In the genomic region with DNA sequence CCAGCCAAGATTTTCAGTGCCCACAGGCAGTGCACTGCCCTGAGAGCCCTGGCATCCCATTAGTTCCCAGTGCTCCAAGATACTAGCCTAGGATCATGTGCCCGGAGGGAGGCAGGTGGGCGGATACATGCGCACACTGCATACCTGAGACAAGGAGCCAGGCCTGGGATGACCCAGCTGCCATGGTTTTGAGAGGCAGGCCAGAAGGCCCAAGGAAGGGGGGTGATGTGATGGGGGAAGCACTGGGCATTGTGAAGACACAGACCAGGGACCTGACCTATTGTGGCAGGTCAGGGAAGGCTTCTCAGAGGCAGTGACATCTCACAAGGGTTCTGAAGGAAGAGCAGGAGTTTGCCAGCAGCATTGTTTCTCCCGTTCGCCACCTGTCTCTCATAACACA, we compare ENCODE assay signal across 8 cellular contexts. TPM values are rescaled to one million over a fixed set of nuclear protein-coding genes. Genes with fewer than 3 reads are reported as not detected.
DNase-seq lines count a peak whose midpoint lies in the region; ATAC-seq, FAIRE-seq and TF ChIP-seq lines count a peak whose summit lies in the region.

No MANE protein-coding gene starts in this region.

- intact Hi-C loops in mammary epithelial cell (cut with micrococcal nuclease): loop anchor here (5.0 kb wide), 1 partner anchor 214 kb away; the partner anchor contains the start of gene CDCA8

- CTCF ChIA-PET in mammary epithelial cell (lab: Charles Lee; ENCODE audit: low non-redundant PET): no interaction called here

- H3K9me3 ChIP-seq in BLaER1 treated with 17β-estradiol and CSF1 and Interleukin-3, amounts not matched to agents 10 nM and 100 nM (replicated peaks in 1 of 11): no peaks in the 10 kb centered on the region
- H3K9me3 ChIP-seq in MM.1S (replicated peaks; ENCODE audit: insufficient read depth, low read length) (no peaks in the 10 kb centered on the region), mammary epithelial cell (replicated peaks; ENCODE audit: insufficient read depth, low read length) (no peaks in the 10 kb centered on the region), mucosa of stomach (ENCODE audit: control insufficient read depth, low read length) (no peaks in the 10 kb centered on the region)

- no peak for TF ChIP-seq CTCF in MM.1S (IDR thresholded peaks at IDR 0.05; ENCODE audit: low read length)
- no peak for TF ChIP-seq CTCF in mammary epithelial cell (conservative IDR thresholded peaks at IDR 0.05 in 1 of 2, IDR thresholded peaks at IDR 0.05 in 1 of 2; ENCODE audit: extremely low read depth in 1 of 2, insufficient read depth in 1 of 2, low read depth in 1 of 2, low read length in 2 of 2)
- no peak for TF ChIP-seq CTCF in D721Med (IDR thresholded peaks at IDR 0.05; ENCODE audit: insufficient read depth, missing control alignments)

- peaks cover 0 to 5% (median 0%) of the 10 kb centered on the region in 11 experiments; a peak in 2 of 22 replicates for H3K27me3 ChIP-seq in BLaER1 treated with 17β-estradiol and CSF1 and Interleukin-3, amounts not matched to agents 10 nM and 100 nM
- no peaks in the 10 kb centered on the region for H3K27me3 ChIP-seq in MM.1S (replicated peaks; ENCODE audit: insufficient read depth, low read length)
- no peaks in the 10 kb centered on the region for H3K27me3 ChIP-seq in mammary epithelial cell (ENCODE audit: insufficient read depth, low read length)
- no peaks in the 10 kb centered on the region for H3K27me3 ChIP-seq in mucosa of stomach (ENCODE audit: control insufficient read depth, insufficient read depth, low read length)

- dilution Hi-C loops in mammary epithelial cell (cut with HindIII; ENCODE audit: low sequenced_read_pairs): no loop called here

- no peak overlapping the region for H2AFZ ChIP-seq in MM.1S (ENCODE audit: low read length)
- no peak overlapping the region for H2AFZ ChIP-seq in mammary epithelial cell (ENCODE audit: low read depth, low read length)

- no TSS peak for BruUV-seq in mammary epithelial cell (replicated peaks; lab: Mats Ljungman, UMichigan)

- H3K4me3 ChIP-seq in BLaER1 treated with 17β-estradiol and CSF1 and Interleukin-3, amounts not matched to agents 10 nM and 100 nM: peak overlapping the region; percentile 81 to 96 (median 86)
- H3K4me3 ChIP-seq in MM.1S (ENCODE audit: low read length) (peak overlapping the region; percentile 99), mammary epithelial cell (replicated peaks in 1 of 3; ENCODE audit: insufficient read depth in 1 of 3, low read depth in 2 of 3, low read length in 3 of 3) (peak overlapping the region; percentile 84 to 87 (median 85)), mucosa of stomach (ENCODE audit: low read length) (peak overlapping the region; percentile 98)

- H3K79me2 ChIP-seq in MM.1S (ENCODE audit: low read length) (peaks cover 85% of the 10 kb centered on the region), mammary epithelial cell (ENCODE audit: insufficient read depth, low read length) (peaks cover 92% of the 10 kb centered on the region)

- peaks cover 52 to 76% (median 66%) of the 10 kb centered on the region in 11 experiments for H3K36me3 ChIP-seq in BLaER1 treated with 17β-estradiol and CSF1 and Interleukin-3, amounts not matched to agents 10 nM and 100 nM
- H3K36me3 ChIP-seq in MM.1S (replicated peaks; ENCODE audit: insufficient read depth, low read length) (peaks cover 21% of the 10 kb centered on the region), mammary epithelial cell (ENCODE audit: insufficient read depth, low read length) (peaks cover 19% of the 10 kb centered on the region), mucosa of stomach (ENCODE audit: control insufficient read depth, insufficient read depth, low read length) (peaks cover 46% of the 10 kb centered on the region)

- peak overlapping the region; percentile 60 to 98 (median 93) for H3K27ac ChIP-seq in BLaER1 treated with 17β-estradiol and CSF1 and Interleukin-3, amounts not matched to agents 10 nM and 100 nM
- H3K27ac ChIP-seq in MM.1S (ENCODE audit: low read length) (peak overlapping the region; percentile 87; the same call in 1 of the 2 replicates), mammary epithelial cell (ENCODE audit: insufficient read depth, low read depth, low read length) (peak overlapping the region; percentile 96)

- no peak for FAIRE-seq in D721Med (lab: Jason Lieb, UNC)

- peaks cover 67 to 91% (median 85%) of the 10 kb centered on the region in 10 experiments for H3K4me1 ChIP-seq in BLaER1 treated with 17β-estradiol and CSF1 and Interleukin-3, amounts not matched to agents 10 nM and 100 nM
- H3K4me1 ChIP-seq in MM.1S (ENCODE audit: low read length) (peaks cover 27% of the 10 kb centered on the region), mammary epithelial cell (ENCODE audit: insufficient read depth, low read length) (peaks cover 58% of the 10 kb centered on the region), mucosa of stomach (ENCODE audit: control insufficient read depth, insufficient read depth, low read length) (peaks cover 68% of the 10 kb centered on the region)

- ATAC-seq in GM21515 (IDR thresholded peaks at IDR 0.05; ENCODE audit: unreplicated experiment): no peak

- peak overlapping the region; percentile 84 to 95 (median 92) for H3K9ac ChIP-seq in BLaER1 treated with 17β-estradiol and CSF1 and Interleukin-3, amounts not matched to agents 10 nM and 100 nM
- H3K9ac ChIP-seq in MM.1S (ENCODE audit: low read length): peak overlapping the region; percentile 93
- peak overlapping the region; percentile 94 for H3K9ac ChIP-seq in mammary epithelial cell (ENCODE audit: insufficient read depth, low read length)
- H3K9ac ChIP-seq in mucosa of stomach (ENCODE audit: low read length): peak overlapping the region; percentile 99

- DNase-seq in MM.1S (no peak), mammary epithelial cell (peak; percentile 61), HuH-7.5 (ENCODE audit: low spot score) (no peak), D721Med (ENCODE audit: insufficient read length, low spot score) (no peak), NCI-H1417 (lab: John Stamatoyannopoulos, UW) (no peak)

- H3K9me2 ChIP-seq in MM.1S (replicated peaks; ENCODE audit: insufficient read depth, low read length): no peaks in the 10 kb centered on the region

- peaks cover 22 to 80% (median 60%) of the 10 kb centered on the region in 11 experiments; a peak in 19 of 22 replicates for H4K20me1 ChIP-seq in BLaER1 treated with 17β-estradiol and CSF1 and Interleukin-3, amounts not matched to agents 10 nM and 100 nM
- H4K20me1 ChIP-seq in MM.1S (ENCODE audit: insufficient read depth, low read length) (peaks cover 28% of the 10 kb centered on the region; the same call in 1 of the 2 replicates), mammary epithelial cell (ENCODE audit: insufficient read depth, low read length) (no peaks in the 10 kb centered on the region)

- 35% methylated on average over 5 of the region's 5 CpGs for WGBS in mammary epithelial cell (ENCODE audit: low coverage, missing lambda C conversion rate)

- H3F3A ChIP-seq in MM.1S (ENCODE audit: insufficient read depth, low read length): peaks cover 54% of the 10 kb centered on the region

- H3K4me2 ChIP-seq in BLaER1 treated with 17β-estradiol and CSF1 and Interleukin-3, amounts not matched to agents 10 nM and 100 nM: peak overlapping the region; percentile 95 to 100 (median 100)
- peak overlapping the region; percentile 99 for H3K4me2 ChIP-seq in MM.1S (ENCODE audit: low read depth, low read length)
- H3K4me2 ChIP-seq in mammary epithelial cell (ENCODE audit: insufficient read depth, low read depth, low read length): peak overlapping the region; percentile 97

- in situ Hi-C loops in mammary epithelial cell (cut with MboI; ENCODE audit: low sequenced_read_pairs in 2 of 2): no loop called here

RNA-seq across cellular contexts. Expression of gene ZC3H12A, which starts 3.6 kb away (rescaled TPM):
- total RNA-seq in mammary epithelial cell: 10 to 100 TPM; 22.0 to 37.9 TPM
- polyA plus RNA-seq in mammary epithelial cell: 18.1 TPM
- 1.6 TPM for polyA minus RNA-seq in mammary epithelial cell

RNA-seq across cellular contexts. Expression of gene MEAF6, which starts 36.6 kb away (rescaled TPM):
- total RNA-seq in mammary epithelial cell: 10 to 100 TPM; 61.5 to 64.9 TPM
- polyA plus RNA-seq in mammary epithelial cell: 35.0 TPM
- 41.4 TPM for polyA minus RNA-seq in mammary epithelial cell
